In the genomic region with DNA sequence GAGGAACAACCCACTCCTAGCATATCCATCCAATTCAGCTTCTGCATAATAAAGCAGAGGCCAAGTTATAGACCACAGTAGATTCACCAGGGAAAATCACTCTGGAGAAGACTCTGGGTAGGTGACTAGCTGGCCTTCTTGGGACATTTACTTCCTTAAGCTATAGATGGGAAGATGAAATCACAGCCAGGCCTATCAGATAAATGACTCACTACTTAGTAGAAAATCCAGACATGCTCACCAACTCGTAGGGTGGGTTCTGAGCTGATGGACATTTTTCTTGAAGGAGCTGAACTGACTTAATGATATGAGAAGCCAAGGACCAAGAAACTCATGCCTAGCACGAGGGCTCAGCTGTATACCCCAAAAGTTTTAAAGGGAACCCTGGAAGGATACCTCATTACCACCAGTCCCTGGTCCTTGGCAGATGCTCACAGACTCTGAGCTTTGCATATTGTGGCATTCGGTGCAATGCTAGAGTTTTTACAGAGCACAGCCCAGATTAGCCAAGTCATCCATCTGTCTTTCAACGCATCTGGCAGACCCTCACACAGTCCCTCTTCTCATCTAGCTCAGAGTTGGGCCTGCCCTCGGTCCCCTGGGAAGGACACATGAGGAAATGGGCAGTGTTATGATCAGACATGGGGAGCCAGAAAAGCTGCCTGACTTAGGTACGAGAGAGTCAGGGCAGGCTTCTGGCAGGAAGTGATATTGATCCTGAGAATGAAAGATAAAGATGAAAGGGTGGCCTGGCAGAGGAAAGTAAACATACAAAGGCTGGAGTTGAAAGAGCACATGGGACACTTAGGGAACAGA, we compare ENCODE assay signal across 18 cellular contexts. TPM values are rescaled to one million over a fixed set of nuclear protein-coding genes. Genes with fewer than 3 reads are reported as not detected.
DNase-seq lines count a peak whose midpoint lies in the region; ATAC-seq and TF ChIP-seq lines count a peak whose summit lies in the region.
"Had no signal": no experiment of that assay in that cellular context is flagged by ENCODE, and none has a peak within 500 bp of the region (broad histone marks: within the 10 kb centered on the region; RNA-seq: fewer than 3 reads in every experiment).

No MANE protein-coding gene starts in this region.

- no TSS peak for BruUV-seq in PC-3 (replicated peaks; lab: Mats Ljungman, UMichigan)

- POLR2A ChIA-PET in PC-3 (lab: Charles Lee; ENCODE audit: unreplicated experiment): no interaction called here
- POLR2A ChIA-PET in CD8-positive, alpha-beta T cell (lab: Charles Lee): no interaction called here
- POLR2A ChIA-PET in activated CD4-positive, alpha-beta memory T cell treated with anti-CD3 and anti-CD28 coated beads, Interleukin-2, amount 10 ng/mL, durations not matched to agents 7 days and 5 days (lab: Charles Lee): interaction anchor here (0.8 to 0.9 kb wide), 2 partner anchors 9 to 27 kb away, joined by 3 read pairs; no protein-coding TSS in a partner anchor

- no peaks in the 10 kb centered on the region for H3K9me3 Mint-ChIP-seq in CD8-positive, alpha-beta T cell
- H3K9me3 Mint-ChIP-seq in activated CD4-positive, alpha-beta memory T cell treated with anti-CD3 and anti-CD28 coated beads, Interleukin-2, amount 10 ng/mL, durations not matched to agents 7 days and 5 days: no peaks in the 10 kb centered on the region
- H3K9me3 Mint-ChIP-seq: natural killer cell had no signal

- H3K36me3 ChIP-seq in PC-3 (ENCODE audit: low read depth, low read length): no peaks in the 10 kb centered on the region
- H3K36me3 ChIP-seq in CD8-positive, alpha-beta T cell (ENCODE audit: insufficient read depth, low read length): no peaks in the 10 kb centered on the region
- H3K36me3 ChIP-seq: left lung, transverse colon had no signal

- CTCF ChIA-PET in PC-3 (lab: Charles Lee): no interaction called here
- CTCF ChIA-PET in CD8-positive, alpha-beta T cell (lab: Charles Lee): interaction anchor here (0.7 to 2.2 kb wide), 3 partner anchors 9 to 407 kb away, joined by 3 to 12 read pairs (median 3); no protein-coding TSS in a partner anchor
- CTCF ChIA-PET in activated CD4-positive, alpha-beta memory T cell treated with anti-CD3 and anti-CD28 coated beads, Interleukin-2, amount 10 ng/mL, durations not matched to agents 7 days and 5 days (lab: Charles Lee): interaction anchor here (1.3 to 2.0 kb wide), 3 partner anchors 10 to 407 kb away, joined by 5 to 14 read pairs (median 8); no protein-coding TSS in a partner anchor

- H3K9me3 ChIP-seq in PC-3 (ENCODE audit: low read length): no peaks in the 10 kb centered on the region
- no peaks in the 10 kb centered on the region for H3K9me3 ChIP-seq in CD8-positive, alpha-beta T cell (ENCODE audit: low read length)
- H3K9me3 ChIP-seq: left lung, transverse colon had no signal

- H3K27ac Mint-ChIP-seq in CD8-positive, alpha-beta T cell: no peak overlapping the region
- no peak overlapping the region for H3K27ac Mint-ChIP-seq in activated CD4-positive, alpha-beta memory T cell treated with anti-CD3 and anti-CD28 coated beads, Interleukin-2, amount 10 ng/mL, durations not matched to agents 7 days and 5 days
- H3K27ac Mint-ChIP-seq: natural killer cell had no signal

- H3F3A ChIP-seq in PC-3 (ENCODE audit: low read length, unreplicated experiment): no peaks in the 10 kb centered on the region

- H3K4me1 ChIP-seq in PC-3 (ENCODE audit: insufficient read depth, low read length): no peaks in the 10 kb centered on the region
- H3K4me1 ChIP-seq in CD8-positive, alpha-beta T cell (ENCODE audit: insufficient read depth, low read length): peaks cover 30% of the 10 kb centered on the region
- H3K4me1 ChIP-seq: left lung, transverse colon had no signal

- DNase-seq in DMS 273 (lab: John Stamatoyannopoulos, UW; ENCODE audit: unreplicated experiment): peak; percentile 30
- DNase-seq in DMS 273 treated with DMSO at 0.1 percent for 48 hours (lab: John Stamatoyannopoulos, UW): no peak
- DNase-seq in PC-3: peak; percentile 12
- DNase-seq in dorsolateral prefrontal cortex: peak in 2 of 10 donors; percentile 11 to 21
- DNase-seq in posterior vena cava (ENCODE audit: low spot score): peak; percentile 51
- no peak for DNase-seq in CD8-positive, alpha-beta T cell
- DNase-seq in activated CD4-positive, alpha-beta memory T cell treated with anti-CD3 and anti-CD28 coated beads, Interleukin-2, amount 10 ng/mL, durations not matched to agents 7 days and 5 days: no peak
- DNase-seq: activated CD8-positive, alpha-beta memory T cell treated with anti-CD3 and anti-CD28 coated beads, Interleukin-2, amount 50 U/mL, for 48 hours; hypothalamus; IMR-90; left lung; natural killer cell; retina; SIG-M5; stimulated activated CD4-positive, alpha-beta T cell treated with anti-CD3 and anti-CD28 coated beads, Interleukin-4, amount 100 ng/mL, for 1 hour; transverse colon had no signal

- H3K9me2 ChIP-seq in PC-3 (replicated peaks; ENCODE audit: low read length): no peaks in the 10 kb centered on the region

- no peak overlapping the region for H3K4me2 ChIP-seq in PC-3 (ENCODE audit: low read length)

- no peak overlapping the region for H3K4me3 Mint-ChIP-seq in CD8-positive, alpha-beta T cell
- H3K4me3 Mint-ChIP-seq in activated CD4-positive, alpha-beta memory T cell treated with anti-CD3 and anti-CD28 coated beads, Interleukin-2, amount 10 ng/mL, durations not matched to agents 7 days and 5 days: no peak overlapping the region
- H3K4me3 Mint-ChIP-seq: natural killer cell had no signal

- no peak for ATAC-seq in PC-3
- ATAC-seq in CD8-positive, alpha-beta T cell: no peak
- no peak for ATAC-seq in HG02840 (IDR thresholded peaks at IDR 0.05; ENCODE audit: low FRiP score, unreplicated experiment)
- ATAC-seq: left lung, natural killer cell had no signal

- H3K9ac ChIP-seq in PC-3 (ENCODE audit: low read length): no peak overlapping the region

- H3K36me3 Mint-ChIP-seq in CD8-positive, alpha-beta T cell: no peaks in the 10 kb centered on the region
- no peaks in the 10 kb centered on the region for H3K36me3 Mint-ChIP-seq in activated CD4-positive, alpha-beta memory T cell treated with anti-CD3 and anti-CD28 coated beads, Interleukin-2, amount 10 ng/mL, durations not matched to agents 7 days and 5 days (ENCODE audit: low read depth)
- H3K36me3 Mint-ChIP-seq: natural killer cell had no signal

- TF ChIP-seq CTCF in PC-3 (conservative IDR thresholded peaks at IDR 0.05; ENCODE audit: low read depth, low read length): no peak
- TF ChIP-seq CTCF in dorsolateral prefrontal cortex (IDR thresholded peaks at IDR 0.05 in 54 of 56, conservative IDR thresholded peaks at IDR 0.05 in 2 of 56; ENCODE audit: low read depth in 1 of 56, partially characterized antibody in 56 of 56): no peak
- TF ChIP-seq CTCF in CD8-positive, alpha-beta T cell (IDR thresholded peaks at IDR 0.05): no peak

- H3K27me3 ChIP-seq in PC-3 (ENCODE audit: low read length) (no peaks in the 10 kb centered on the region), dorsolateral prefrontal cortex (no peaks in the 10 kb centered on the region)
- no peaks in the 10 kb centered on the region for H3K27me3 ChIP-seq in CD8-positive, alpha-beta T cell (ENCODE audit: insufficient read depth, low read length)
- H3K27me3 ChIP-seq: left lung, transverse colon had no signal

- no peaks in the 10 kb centered on the region for H3K27me3 Mint-ChIP-seq in CD8-positive, alpha-beta T cell (ENCODE audit: low read depth)
- no peaks in the 10 kb centered on the region for H3K27me3 Mint-ChIP-seq in activated CD4-positive, alpha-beta memory T cell treated with anti-CD3 and anti-CD28 coated beads, Interleukin-2, amount 10 ng/mL, durations not matched to agents 7 days and 5 days

- no peaks in the 10 kb centered on the region for H4K20me1 ChIP-seq in PC-3 (ENCODE audit: low read length)

- no peak overlapping the region for H2AFZ ChIP-seq in PC-3 (ENCODE audit: low read length)

- H3K4me1 Mint-ChIP-seq in CD8-positive, alpha-beta T cell (ENCODE audit: low read depth): peaks cover 39% of the 10 kb centered on the region
- H3K4me1 Mint-ChIP-seq in activated CD4-positive, alpha-beta memory T cell treated with anti-CD3 and anti-CD28 coated beads, Interleukin-2, amount 10 ng/mL, durations not matched to agents 7 days and 5 days: peaks cover 34% of the 10 kb centered on the region

- H3K27ac ChIP-seq in PC-3 (ENCODE audit: low read length): no peak overlapping the region
- peak overlapping the region in 44 of 59 donors; percentile 0 to 98 (median 74) for H3K27ac ChIP-seq in dorsolateral prefrontal cortex
- H3K27ac ChIP-seq in CD8-positive, alpha-beta T cell (ENCODE audit: low read depth, low read length): no peak overlapping the region
- H3K27ac ChIP-seq: 22Rv1, left lung, transverse colon had no signal

- intact Hi-C loops in PC-3 (cut with micrococcal nuclease): no loop called here
- intact Hi-C loops in dorsolateral prefrontal cortex (cut with DNase I): no loop called here
- intact Hi-C loops in posterior vena cava (cut with DNase I): no loop called here
- intact Hi-C loops in CD8-positive, alpha-beta T cell (cut with DNase I, micrococcal nuclease): no loop called here

- no peaks in the 10 kb centered on the region for H3K79me2 ChIP-seq in PC-3 (ENCODE audit: low read length)

- H3K4me3 ChIP-seq in PC-3 (ENCODE audit: low read length) (no peak overlapping the region), dorsolateral prefrontal cortex (no peak overlapping the region)
- H3K4me3 ChIP-seq in CD8-positive, alpha-beta T cell (ENCODE audit: low read depth, low read length): no peak overlapping the region
- H3K4me3 ChIP-seq: left lung, transverse colon had no signal

RNA-seq across cellular contexts. Expression of gene ACSL6, which starts 15.0 kb away (rescaled TPM):
- 0.15 and 0.35 TPM in 2 replicates for total RNA-seq in PC-3 (2014; rRNA removed)
- 100 to 1,000 TPM; 103 to 296 (median 177) TPM for total RNA-seq in dorsolateral prefrontal cortex
- total RNA-seq in posterior vena cava: under 1 TPM; 0.32 to 0.62 TPM
- 10 to 100 TPM; 14.3 to 14.8 TPM for total RNA-seq in CD8-positive, alpha-beta T cell
- 10 to 100 TPM; 10.6 to 11.5 TPM for total RNA-seq in activated CD4-positive, alpha-beta memory T cell treated with anti-CD3 and anti-CD28 coated beads, Interleukin-2, amount 10 ng/mL, durations not matched to agents 7 days and 5 days
- total RNA-seq: IMR-90 had no signal

RNA-seq across cellular contexts. Expression of gene MEIKIN, which starts 51.0 kb away (rescaled TPM):
- total RNA-seq in PC-3 (2014; rRNA removed) (not detected in 2 replicates), dorsolateral prefrontal cortex (10 to 100 TPM in 1 of 120 experiments, 1 to 10 TPM in 82, under 1 TPM in 16, not detected in 21; 0.36 to 15.2 (median 2.4) TPM), posterior vena cava (1 to 10 TPM in 1 of 2 donors, not detected in 1; 1.4 TPM)
- total RNA-seq in CD8-positive, alpha-beta T cell: not detected
- 1 to 10 TPM; 1.1 to 2.2 TPM for total RNA-seq in activated CD4-positive, alpha-beta memory T cell treated with anti-CD3 and anti-CD28 coated beads, Interleukin-2, amount 10 ng/mL, durations not matched to agents 7 days and 5 days
- total RNA-seq: IMR-90, transverse colon had no signal

Comparison
In these comparisons a context has a peak if more than half of its experiments do, and no peak if none do; other contexts are left out.
1. DNase-seq: peak in DMS 273 (single experiment), PC-3 (single experiment) and posterior vena cava (single experiment); none in DMS 273 treated with DMSO at 0.1 percent for 48 hours (single experiment), CD8-positive, alpha-beta T cell (0 of 7) and activated CD4-positive, alpha-beta memory T cell treated with anti-CD3 and anti-CD28 coated beads, Interleukin-2, amount 10 ng/mL, durations not matched to agents 7 days and 5 days (single experiment).
2. H3K27ac ChIP-seq: peak in dorsolateral prefrontal cortex (44 of 59); none in PC-3 (single experiment) and CD8-positive, alpha-beta T cell (single experiment).